In the genomic region with DNA sequence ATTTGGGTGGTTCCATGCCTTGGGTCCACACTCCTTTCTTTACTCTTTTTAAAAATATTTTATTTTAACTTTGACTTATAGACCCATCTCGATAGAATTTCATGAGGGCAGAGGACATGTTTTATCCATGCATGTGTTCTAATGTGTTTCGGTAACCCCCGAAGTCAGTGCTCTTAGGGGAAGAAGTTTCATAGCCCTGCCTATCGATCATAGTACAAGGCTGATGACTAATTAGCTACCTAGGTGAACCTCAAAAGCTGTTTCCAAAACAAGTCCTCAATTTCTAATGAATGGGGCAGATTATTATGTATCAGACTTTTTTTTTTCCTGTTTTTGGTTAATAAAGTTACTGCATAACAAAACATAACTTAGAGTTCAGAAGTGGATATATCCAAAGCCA, we compare ENCODE assay signal across 26 cellular contexts.
DNase-seq lines count a peak whose midpoint lies in the region; ATAC-seq and TF ChIP-seq lines count a peak whose summit lies in the region.
"Had no signal": no experiment of that assay in that cellular context is flagged by ENCODE, and none has a peak within 500 bp of the region (broad histone marks: within the 10 kb centered on the region; RNA-seq: fewer than 3 reads in every experiment).

No MANE protein-coding gene starts in this region.

- peaks cover 26% of the 10 kb centered on the region for H3K36me3 Mint-ChIP-seq in activated naive CD4-positive, alpha-beta T cell treated with anti-CD3 and anti-CD28 coated beads for 36 hours (ENCODE audit: low read depth)
- peaks cover 42% of the 10 kb centered on the region for H3K36me3 Mint-ChIP-seq in activated naive CD4-positive, alpha-beta T cell treated with anti-CD3 and anti-CD28 coated beads, Interleukin-2, amount 10 ng/mL, durations not matched to agents 7 days and 5 days
- H3K36me3 Mint-ChIP-seq in activated T-helper 2 cell treated with anti-CD3 and anti-CD28 coated beads, Interferon-gamma antibody, Interleukin-2, Interleukin-4, amounts not matched to agents 10 μg/mL and 5 μg/mL and 100 μg/mL, durations not matched to agents 14 hours and 24 hours and 36 hours (ENCODE audit: low read depth): peaks cover 32% of the 10 kb centered on the region
- H3K36me3 Mint-ChIP-seq in stimulated activated effector memory CD8-positive, alpha-beta T cell treated with anti-CD3 and anti-CD28 coated beads, Interleukin-12 subunit alpha, Interleukin-12 subunit beta, amount 100 ng/mL, for 72 hours: peaks cover 59% of the 10 kb centered on the region
- H3K36me3 Mint-ChIP-seq: mesothelial cell of epicardium, type B pancreatic cell had no signal

- no peaks in the 10 kb centered on the region for H3K9me3 Mint-ChIP-seq in activated naive CD4-positive, alpha-beta T cell treated with anti-CD3 and anti-CD28 coated beads for 36 hours
- H3K9me3 Mint-ChIP-seq in activated naive CD4-positive, alpha-beta T cell treated with anti-CD3 and anti-CD28 coated beads, Interleukin-2, amount 10 ng/mL, durations not matched to agents 7 days and 5 days: no peaks in the 10 kb centered on the region
- H3K9me3 Mint-ChIP-seq in activated T-helper 2 cell treated with anti-CD3 and anti-CD28 coated beads, Interferon-gamma antibody, Interleukin-2, Interleukin-4, amounts not matched to agents 10 μg/mL and 5 μg/mL and 100 μg/mL, durations not matched to agents 14 hours and 24 hours and 36 hours: no peaks in the 10 kb centered on the region
- H3K9me3 Mint-ChIP-seq in stimulated activated effector memory CD8-positive, alpha-beta T cell treated with anti-CD3 and anti-CD28 coated beads, Interleukin-12 subunit alpha, Interleukin-12 subunit beta, amount 100 ng/mL, for 72 hours: no peaks in the 10 kb centered on the region
- H3K9me3 Mint-ChIP-seq: mesothelial cell of epicardium, type B pancreatic cell had no signal

- ATAC-seq in HCT116: no peak
- peak; percentile 60 for ATAC-seq in stimulated activated effector memory CD8-positive, alpha-beta T cell treated with anti-CD3 and anti-CD28 coated beads, Interleukin-12 subunit alpha, Interleukin-12 subunit beta, amount 100 ng/mL, for 72 hours
- ATAC-seq in HG02852 (IDR thresholded peaks at IDR 0.05; ENCODE audit: unreplicated experiment): no peak
- ATAC-seq: heart right ventricle, right lobe of liver had no signal

- H3K4me3 Mint-ChIP-seq in activated naive CD4-positive, alpha-beta T cell treated with anti-CD3 and anti-CD28 coated beads for 36 hours: no peak overlapping the region
- H3K4me3 Mint-ChIP-seq in activated naive CD4-positive, alpha-beta T cell treated with anti-CD3 and anti-CD28 coated beads, Interleukin-2, amount 10 ng/mL, durations not matched to agents 7 days and 5 days: no peak overlapping the region
- no peak overlapping the region for H3K4me3 Mint-ChIP-seq in activated T-helper 2 cell treated with anti-CD3 and anti-CD28 coated beads, Interferon-gamma antibody, Interleukin-2, Interleukin-4, amounts not matched to agents 10 μg/mL and 5 μg/mL and 100 μg/mL, durations not matched to agents 14 hours and 24 hours and 36 hours (ENCODE audit: low read depth)
- no peak overlapping the region for H3K4me3 Mint-ChIP-seq in stimulated activated effector memory CD8-positive, alpha-beta T cell treated with anti-CD3 and anti-CD28 coated beads, Interleukin-12 subunit alpha, Interleukin-12 subunit beta, amount 100 ng/mL, for 72 hours
- H3K4me3 Mint-ChIP-seq: mesothelial cell of epicardium, type B pancreatic cell had no signal

- no peak overlapping the region for H3K4me2 ChIP-seq in HCT116 (ENCODE audit: low read length)

- H3K9me3 ChIP-seq in HCT116 (ENCODE audit: control insufficient read depth in 1 of 2, insufficient read depth in 1 of 2, low read depth in 1 of 2, low read length in 2 of 2): no peaks in the 10 kb centered on the region
- H3K9me3 ChIP-seq: Caco-2, heart right ventricle, right lobe of liver had no signal

- no peak for TF ChIP-seq CTCF in HCT116 (IDR thresholded peaks at IDR 0.05 in 2 of 3, conservative IDR thresholded peaks at IDR 0.05 in 1 of 3; ENCODE audit: borderline replicate concordance in 1 of 3, insufficient read depth in 1 of 3, low read depth in 2 of 3, low read length in 2 of 3)

- H3K27me3 Mint-ChIP-seq in activated naive CD4-positive, alpha-beta T cell treated with anti-CD3 and anti-CD28 coated beads for 36 hours (ENCODE audit: low read depth): no peaks in the 10 kb centered on the region
- H3K27me3 Mint-ChIP-seq in activated naive CD4-positive, alpha-beta T cell treated with anti-CD3 and anti-CD28 coated beads, Interleukin-2, amount 10 ng/mL, durations not matched to agents 7 days and 5 days: no peaks in the 10 kb centered on the region
- H3K27me3 Mint-ChIP-seq in activated T-helper 2 cell treated with anti-CD3 and anti-CD28 coated beads, Interferon-gamma antibody, Interleukin-2, Interleukin-4, amounts not matched to agents 10 μg/mL and 5 μg/mL and 100 μg/mL, durations not matched to agents 14 hours and 24 hours and 36 hours (ENCODE audit: low read depth): no peaks in the 10 kb centered on the region
- H3K27me3 Mint-ChIP-seq: type B pancreatic cell had no signal

- 0 out of 2 replicates have a peak, but pooled peaks cover 5% of the 10 kb centered on the region for H3K9me2 ChIP-seq in HCT116 (ENCODE audit: insufficient read depth)

- no peak overlapping the region for H2AFZ ChIP-seq in HCT116 (ENCODE audit: low read depth, low read length, poor library complexity, severe bottlenecking)

- POLR2A ChIA-PET in HCT116 (lab: Charles Lee): no interaction called here

- no peak for TF ChIP-seq RAD21 in HCT116 (IDR thresholded peaks at IDR 0.05; ENCODE audit: low read depth)

- peak overlapping the region; percentile 68 for H3K27ac Mint-ChIP-seq in activated naive CD4-positive, alpha-beta T cell treated with anti-CD3 and anti-CD28 coated beads for 36 hours
- no peak overlapping the region for H3K27ac Mint-ChIP-seq in activated naive CD4-positive, alpha-beta T cell treated with anti-CD3 and anti-CD28 coated beads, Interleukin-2, amount 10 ng/mL, durations not matched to agents 7 days and 5 days
- H3K27ac Mint-ChIP-seq in activated T-helper 2 cell treated with anti-CD3 and anti-CD28 coated beads, Interferon-gamma antibody, Interleukin-2, Interleukin-4, amounts not matched to agents 10 μg/mL and 5 μg/mL and 100 μg/mL, durations not matched to agents 14 hours and 24 hours and 36 hours: peak overlapping the region; percentile 42
- peak overlapping the region; percentile 65 for H3K27ac Mint-ChIP-seq in stimulated activated effector memory CD8-positive, alpha-beta T cell treated with anti-CD3 and anti-CD28 coated beads, Interleukin-12 subunit alpha, Interleukin-12 subunit beta, amount 100 ng/mL, for 72 hours
- H3K27ac Mint-ChIP-seq: mesothelial cell of epicardium, type B pancreatic cell had no signal

- peaks cover 36 to 41% of the 10 kb centered on the region in 2 experiments for H3K4me1 ChIP-seq in HCT116 (ENCODE audit: control insufficient read depth in 1 of 2, insufficient read depth in 2 of 2, low read length in 2 of 2)

- peaks cover 99% of the 10 kb centered on the region for H3K79me2 ChIP-seq in HCT116 (ENCODE audit: insufficient read depth, low read length)

- H3K9ac ChIP-seq in HCT116 (ENCODE audit: low read length): no peak overlapping the region

- CTCF ChIA-PET in activated naive CD4-positive, alpha-beta T cell treated with anti-CD3 and anti-CD28 coated beads for 36 hours (lab: Charles Lee): no interaction called here
- CTCF ChIA-PET in activated naive CD4-positive, alpha-beta T cell treated with anti-CD3 and anti-CD28 coated beads, Interleukin-2, amount 10 ng/mL, durations not matched to agents 7 days and 5 days (lab: Charles Lee): no interaction called here
- CTCF ChIA-PET in HCT116 (lab: Charles Lee): no interaction called here

- 0 out of 2 replicates have a peak, but pooled peaks cover 8% of the 10 kb centered on the region for H4K20me1 ChIP-seq in HCT116 (ENCODE audit: insufficient read depth)

- no TSS peak for BruUV-seq in HCT116 (replicated peaks; lab: Mats Ljungman, UMichigan)

- no peaks in the 10 kb centered on the region for H3K27me3 ChIP-seq in HCT116 (ENCODE audit: insufficient read depth, low read length)
- H3K27me3 ChIP-seq: brain microvascular endothelial cell, dorsolateral prefrontal cortex, heart right ventricle, right lobe of liver had no signal

- intact Hi-C loops in activated naive CD4-positive, alpha-beta T cell treated with anti-CD3 and anti-CD28 coated beads for 36 hours (cut with micrococcal nuclease): no loop called here
- intact Hi-C loops in HCT116 (cut with micrococcal nuclease): no loop called here
- intact Hi-C loops in activated T-helper 2 cell treated with anti-CD3 and anti-CD28 coated beads, Interferon-gamma antibody, Interleukin-2, Interleukin-4, amounts not matched to agents 10 μg/mL and 5 μg/mL and 100 μg/mL, durations not matched to agents 14 hours and 24 hours and 36 hours (cut with micrococcal nuclease): loop anchor here (2.0 kb wide), 1 partner anchor 18 kb away; no protein-coding TSS in a partner anchor

- no peak for DNase-seq in activated naive CD4-positive, alpha-beta T cell treated with anti-CD3 and anti-CD28 coated beads for 36 hours
- no peak for DNase-seq in activated naive CD4-positive, alpha-beta T cell treated with anti-CD3 and anti-CD28 coated beads, Interleukin-2, amount 10 ng/mL, durations not matched to agents 7 days and 5 days
- DNase-seq in HCT116 (ENCODE audit: low read depth, low spot score) (no peak), RKO (ENCODE audit: low spot score) (no peak), cerebellar nuclear complex (lab: John Stamatoyannopoulos, UW) (no peak)
- no peak for DNase-seq in activated T-helper 2 cell treated with anti-CD3 and anti-CD28 coated beads, Interferon-gamma antibody, Interleukin-2, Interleukin-4, amounts not matched to agents 10 μg/mL and 5 μg/mL and 100 μg/mL, durations not matched to agents 14 hours and 24 hours and 36 hours (ENCODE audit: low spot score)
- DNase-seq in stimulated activated effector memory CD8-positive, alpha-beta T cell treated with anti-CD3 and anti-CD28 coated beads, Interleukin-12 subunit alpha, Interleukin-12 subunit beta, amount 100 ng/mL, for 72 hours (ENCODE audit: low spot score in 2 of 2): no peak
- DNase-seq: activated CD4-positive, alpha-beta T cell treated with anti-CD3 and anti-CD28 coated beads, Interleukin-2, amount 50 U/mL, for 48 hours; amygdala; brain microvascular endothelial cell; C1 segment of cervical spinal cord; Caco-2; dorsolateral prefrontal cortex; foreskin melanocyte; heart right ventricle; MV-4-11; NCI-H1436; NCI-H2081 treated with DMSO at 0.1 percent for 48 hours; right lobe of liver; SHP77; stimulated activated CD4-positive, alpha-beta T cell treated with anti-CD3 and anti-CD28 coated beads, Interleukin-4, amount 100 ng/mL, for 1 hour; T1000; WERI-Rb-1 had no signal

- H3K4me1 Mint-ChIP-seq in activated naive CD4-positive, alpha-beta T cell treated with anti-CD3 and anti-CD28 coated beads for 36 hours (ENCODE audit: low read depth): peaks cover 49% of the 10 kb centered on the region
- peaks cover 23% of the 10 kb centered on the region for H3K4me1 Mint-ChIP-seq in activated naive CD4-positive, alpha-beta T cell treated with anti-CD3 and anti-CD28 coated beads, Interleukin-2, amount 10 ng/mL, durations not matched to agents 7 days and 5 days
- H3K4me1 Mint-ChIP-seq in activated T-helper 2 cell treated with anti-CD3 and anti-CD28 coated beads, Interferon-gamma antibody, Interleukin-2, Interleukin-4, amounts not matched to agents 10 μg/mL and 5 μg/mL and 100 μg/mL, durations not matched to agents 14 hours and 24 hours and 36 hours (ENCODE audit: low read depth): peaks cover 28% of the 10 kb centered on the region
- H3K4me1 Mint-ChIP-seq in stimulated activated effector memory CD8-positive, alpha-beta T cell treated with anti-CD3 and anti-CD28 coated beads, Interleukin-12 subunit alpha, Interleukin-12 subunit beta, amount 100 ng/mL, for 72 hours: peaks cover 25% of the 10 kb centered on the region
- H3K4me1 Mint-ChIP-seq: mesothelial cell of epicardium had no signal

- H3K27ac ChIP-seq in HCT116 (ENCODE audit: low read depth, low read length): peak overlapping the region; percentile 28; the same call in 1 of the 2 replicates
- H3K27ac ChIP-seq: brain microvascular endothelial cell, dorsolateral prefrontal cortex, right lobe of liver, WERI-Rb-1 had no signal

- TF ChIP-seq POLR2A in HCT116 (IDR thresholded peaks at IDR 0.05; ENCODE audit: borderline replicate concordance, extremely low read depth, insufficient read depth, insufficient read length): no peak

- no peak overlapping the region for H3K4me3 ChIP-seq in HCT116 (replicated peaks in 1 of 2; ENCODE audit: low read depth in 1 of 2, low read length in 2 of 2)
- H3K4me3 ChIP-seq: dorsolateral prefrontal cortex, heart right ventricle, right lobe of liver had no signal

- RAD21 ChIA-PET in HCT116 (lab: Charles Lee; ENCODE audit: low non-redundant PET in 1 of 2, low total read pairs in 2 of 2, uncharacterized antibody in 2 of 2, unreplicated experiment in 2 of 2): no interaction called here

- peaks cover 0 to 5% of the 10 kb centered on the region in 2 experiments; a peak in 1 of 4 replicates for H3K36me3 ChIP-seq in HCT116 (ENCODE audit: control insufficient read depth in 1 of 2, insufficient read depth in 2 of 2, low read length in 2 of 2)
- H3K36me3 ChIP-seq: brain microvascular endothelial cell, right lobe of liver, WERI-Rb-1 had no signal
